4 cellular contexts compared by ENCODE assay signal in the genomic region with DNA sequence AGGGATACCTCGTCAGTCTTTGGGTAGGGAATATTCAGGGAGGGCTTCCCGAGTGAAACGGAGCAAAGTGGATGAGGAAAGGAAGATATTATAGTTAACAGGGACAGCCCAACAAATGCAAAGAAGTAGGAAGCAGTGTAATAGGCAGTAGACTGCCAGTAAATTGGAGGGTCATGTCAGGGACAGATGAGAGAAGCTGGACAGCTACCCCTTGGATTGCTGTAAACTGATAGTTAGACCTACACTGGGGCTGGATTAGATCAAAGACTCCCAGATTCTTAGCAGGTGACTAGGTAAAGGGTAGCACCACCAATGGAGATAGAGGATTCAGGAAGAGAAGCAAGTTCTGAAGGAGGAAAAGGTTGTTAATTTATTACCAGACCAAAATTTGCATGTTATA. TPM values are rescaled to one million over a fixed set of nuclear protein-coding genes. Genes with fewer than 3 reads are reported as not detected.
"Had no signal": no experiment of that assay in that cellular context is flagged by ENCODE, and none has a peak within 500 bp of the region (broad histone marks: within the 10 kb centered on the region; RNA-seq: fewer than 3 reads in every experiment).

No MANE protein-coding gene starts in this region.

- H3K4me3 ChIP-seq: GM12878 had no signal

- DNase-seq: GDM1, GF-D8 had no signal

- ATAC-seq: GM12878 had no signal

RNA-seq across cellular contexts. Expression of a gene that starts 48.0 kb away (rescaled TPM):
- total RNA-seq: G401 had no signal
